21 cellular contexts compared by ENCODE assay signal in the genomic region with DNA sequence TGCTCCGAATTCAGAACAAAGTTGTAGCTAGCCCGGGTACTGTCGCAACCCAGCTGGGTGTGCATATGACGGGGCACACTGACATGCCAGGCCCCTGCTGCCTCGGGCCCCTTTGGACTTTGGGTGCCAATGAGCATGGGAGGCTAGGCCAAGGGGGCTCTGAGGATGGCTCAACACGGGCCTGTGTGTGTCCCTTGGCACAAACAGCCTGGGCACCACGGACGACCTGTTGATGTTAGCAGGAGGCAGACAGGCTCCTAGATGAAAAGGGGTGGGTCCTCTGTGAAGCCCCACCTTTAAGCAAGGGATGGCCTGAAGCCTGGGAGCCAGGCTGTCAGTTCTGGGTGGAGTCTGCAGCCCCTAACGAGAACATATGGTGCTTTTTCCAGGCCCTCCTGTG.
"Had no signal": no experiment of that assay in that cellular context is flagged by ENCODE, and none has a peak within 500 bp of the region (broad histone marks: within the 10 kb centered on the region; RNA-seq: fewer than 3 reads in every experiment).

No MANE protein-coding gene starts in this region.

- DNase-seq: IMR-90, Karpas-422, KG1, MG63, NCI-H1092, NCI-H1105 treated with DMSO at 0.1 percent for 48 hours, NCI-H1417 treated with DMSO at 0.1 percent for 48 hours, NCI-H146, NCI-H1694 treated with DMSO at 0.1 percent for 48 hours, NCI-H1930, NCI-H2081, NCI-H2107, NCI-H2227 treated with DMSO at 0.1 percent for 48 hours, NCI-H510A, NCI-H524 treated with DMSO at 0.1 percent for 48 hours, NCI-H69, NCI-H774, RPMI8226, SHP77 treated with DMSO at 0.1 percent for 48 hours, SJCRH30 had no signal

- ATAC-seq: HepG2 had no signal
